37 cellular contexts compared by ENCODE assay signal in the genomic region with DNA sequence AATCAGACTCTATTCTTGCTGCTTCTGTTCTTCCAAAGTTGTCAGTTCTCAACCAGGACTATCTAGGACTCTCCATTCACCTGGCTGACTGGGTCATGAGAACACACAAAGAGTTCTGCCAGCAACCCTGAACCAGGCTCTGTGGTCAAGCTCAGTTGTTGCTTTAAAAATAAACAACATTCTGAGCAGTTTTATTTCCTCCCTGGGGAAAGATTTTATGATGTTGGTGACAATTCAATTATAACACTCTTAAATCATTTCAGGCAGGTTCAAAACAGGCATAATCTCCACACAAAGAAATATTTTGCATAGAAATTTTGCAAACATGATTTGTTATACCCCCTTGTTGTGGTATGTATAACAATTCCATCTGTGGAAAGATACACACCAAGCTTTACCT. TPM values are rescaled to one million over a fixed set of nuclear protein-coding genes. Genes with fewer than 3 reads are reported as not detected.
"Had no signal": no experiment of that assay in that cellular context is flagged by ENCODE, and none has a peak within 500 bp of the region (broad histone marks: within the 10 kb centered on the region; RNA-seq: fewer than 3 reads in every experiment).

No MANE protein-coding gene starts in this region.

- H3K4me3 ChIP-seq: adrenal gland, body of pancreas, breast epithelium had no signal

- H3K27ac ChIP-seq: adrenal gland, body of pancreas, brain microvascular endothelial cell, breast epithelium, VCaP had no signal

- H3K27me3 ChIP-seq: adrenal gland, body of pancreas, brain microvascular endothelial cell, breast epithelium had no signal

- DNase-seq: activated B cell treated with CpG ODN at 0.5 μM for 24 hours; activated CD4-positive, alpha-beta memory T cell treated with anti-CD3 and anti-CD28 coated beads for 36 hours; activated CD4-positive, alpha-beta T cell treated with anti-CD3 and anti-CD28 coated beads for 4 hours; activated CD4-positive, alpha-beta T cell treated with anti-CD3 and anti-CD28 coated beads, Interleukin-2, amount 10 ng/mL, durations not matched to agents 24 days and 14 days; activated CD4-positive, alpha-beta T cell treated with anti-CD3 and anti-CD28 coated beads, Interleukin-2, amount 50 U/mL, for 1 hour; activated CD4-positive, alpha-beta T cell treated with anti-CD3 and anti-CD28 coated beads, Interleukin-2, amount 50 U/mL, for 4 hours; activated CD4-positive, CD25-positive, alpha-beta regulatory T cell treated with anti-CD3 and anti-CD28 coated beads, Interleukin-2, amount 50 U/mL, for 72 hours; activated CD8-positive, alpha-beta memory T cell treated with anti-CD3 and anti-CD28 coated beads, Interleukin-2, amount 50 U/mL, for 4 hours; activated CD8-positive, alpha-beta T cell treated with anti-CD3 and anti-CD28 coated beads for 36 hours; activated effector memory CD4-positive, alpha-beta T cell treated with anti-CD3 and anti-CD28 coated beads, Interleukin-2, amount 50 U/mL, for 16 hours; activated gamma-delta T cell treated with Interleukin-2 at 50 U/mL for 16 hours; activated naive CD4-positive, alpha-beta T cell; activated naive CD4-positive, alpha-beta T cell treated with anti-CD3 and anti-CD28 coated beads for 36 hours; activated naive CD4-positive, alpha-beta T cell treated with anti-CD3 and anti-CD28 coated beads, Interleukin-2, amount 50 U/mL, for 16 hours; activated naive CD8-positive, alpha-beta T cell treated with anti-CD3 and anti-CD28 coated beads for 36 hours; activated T-cell treated with anti-CD3 and anti-CD28 coated beads for 4 hours; activated T-cell treated with anti-CD3 and anti-CD28 coated beads, Interleukin-2, amount 50 U/mL, for 1 hour; activated T-cell treated with anti-CD3 and anti-CD28 coated beads, Interleukin-2, amount 50 U/mL, for 4 hours; activated T-cell treated with anti-CD3 and anti-CD28 coated beads, Interleukin-2, amount 50 U/mL, for 72 hours; adrenal gland; amniotic stem cell; aorta; body of pancreas; brain microvascular endothelial cell; central memory CD4-positive, alpha-beta T cell; T-helper 1 cell; T-helper 2 cell; T-helper 9 cell had no signal

- ATAC-seq: activated CD8-positive, alpha-beta T cell treated with anti-CD3 and anti-CD28 coated beads for 36 hours; activated naive CD4-positive, alpha-beta T cell treated with anti-CD3 and anti-CD28 coated beads, Interleukin-2, amount 50 U/mL, for 72 hours; activated T-cell treated with anti-CD3 and anti-CD28 coated beads, Interleukin-2, amount 50 U/mL, for 4 hours; activated T-cell treated with anti-CD3 and anti-CD28 coated beads, Interleukin-2, amount 50 U/mL, for 72 hours; activated T-helper 17 cell treated with anti-CD3 and anti-CD28 coated beads, Interleukin-2, amount 50 U/mL, for 72 hours; body of pancreas had no signal

- H3K4me1 ChIP-seq: adrenal gland, body of pancreas, breast epithelium had no signal

- H3K9me3 ChIP-seq: adrenal gland, body of pancreas, breast epithelium had no signal

- H3K36me3 ChIP-seq: adrenal gland, brain microvascular endothelial cell, breast epithelium had no signal

RNA-seq across cellular contexts. Expression of a gene that starts 36.0 kb away (rescaled TPM):
- total RNA-seq: activated B cell treated with CpG ODN at 0.5 μM for 24 hours; activated CD4-positive, alpha-beta memory T cell treated with anti-CD3 and anti-CD28 coated beads for 36 hours; activated CD4-positive, alpha-beta T cell treated with anti-CD3 and anti-CD28 coated beads, Interleukin-2, amount 10 ng/mL, durations not matched to agents 24 days and 14 days; activated CD8-positive, alpha-beta memory T cell treated with anti-CD3 and anti-CD28 coated beads for 36 hours; activated CD8-positive, alpha-beta T cell treated with anti-CD3 and anti-CD28 coated beads for 36 hours; activated naive CD4-positive, alpha-beta T cell treated with anti-CD3 and anti-CD28 coated beads for 36 hours; activated naive CD4-positive, alpha-beta T cell treated with anti-CD3 and anti-CD28 coated beads, Interleukin-2, amount 50 U/mL, for 72 hours; activated naive CD8-positive, alpha-beta T cell treated with anti-CD3 and anti-CD28 coated beads for 36 hours; activated T-cell treated with anti-CD3 and anti-CD28 coated beads, Interleukin-2, amount 50 U/mL, for 4 hours; activated T-cell treated with anti-CD3 and anti-CD28 coated beads, Interleukin-2, amount 50 U/mL, for 72 hours; activated T-helper 1 cell treated with anti-CD3 and anti-CD28 coated beads, Interleukin-12 subunit alpha, Interleukin-12 subunit beta, Interleukin-2, Interleukin-4 antibody, amounts not matched to agents 30 ng/mL and 10 ng/mL and 1 ng/mL, durations not matched to agents 14 hours and 24 hours and 36 hours; activated T-helper 17 cell treated with anti-CD3 and anti-CD28 coated beads, Interleukin-2, amount 50 U/mL, for 72 hours; adrenal gland; aorta; astrocyte; body of pancreas; cardiac septum; cerebellum had no signal
- polyA plus RNA-seq: adrenal gland, aorta had no signal
